17 cellular contexts compared by ENCODE assay signal in the genomic region with DNA sequence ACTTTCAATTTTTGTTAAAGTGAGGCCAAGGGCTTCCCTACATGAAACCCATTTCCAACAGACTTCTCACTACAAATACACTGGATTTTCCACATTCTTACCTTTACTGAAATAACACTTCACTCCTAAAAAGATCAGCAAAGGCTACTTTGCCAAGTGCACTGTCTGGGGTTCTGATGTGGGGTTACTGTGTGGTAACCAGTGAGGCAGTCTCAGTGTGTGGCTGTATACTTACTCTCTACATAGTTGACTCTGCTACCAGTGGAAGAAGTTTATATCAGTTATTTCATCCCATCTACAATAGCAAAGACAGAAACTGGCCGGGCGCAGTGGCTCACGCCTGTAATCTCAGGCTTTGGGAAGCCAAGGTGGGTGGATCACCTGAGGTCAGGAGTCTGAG. TPM values are rescaled to one million over a fixed set of nuclear protein-coding genes. Genes with fewer than 3 reads are reported as not detected.
DNase-seq lines count a peak whose midpoint lies in the region; ATAC-seq and TF ChIP-seq lines count a peak whose summit lies in the region.
"Had no signal": no experiment of that assay in that cellular context is flagged by ENCODE, and none has a peak within 500 bp of the region (broad histone marks: within the 10 kb centered on the region; RNA-seq: fewer than 3 reads in every experiment).

No MANE protein-coding gene starts in this region.

- H3K4me3 ChIP-seq in BLaER1, result no peak overlapping the region
- H3K4me3 ChIP-seq in HAP-1, result peak overlapping the region; percentile 2; the same call in 1 of the 2 replicates
- no peak overlapping the region for H3K4me3 ChIP-seq in hepatocyte
- H3K4me3 ChIP-seq in suprapubic skin, result no peak overlapping the region
- H3K4me3 ChIP-seq in gastrocnemius medialis, result no peak overlapping the region
- H3K4me3 ChIP-seq: prostate gland had no signal

- intact Hi-C loops in natural killer cell (cut with micrococcal nuclease), result no loop called here
- intact Hi-C loops in gastrocnemius medialis (cut with DNase I; ENCODE audit: low total_unique reads), result loop anchor here (10.0 kb wide), 1 partner anchor 218 kb away; the partner anchor contains the start of gene DUSP7

- H3K4me2 ChIP-seq in BLaER1 (0 out of 2 replicates have a peak overlapping the region, but pooled peaks have one; percentile 4), hepatocyte (no peak overlapping the region)

- no peak for TF ChIP-seq POLR2A in suprapubic skin (IDR thresholded peaks at IDR 0.05)
- no peak for TF ChIP-seq POLR2A in gastrocnemius medialis (IDR thresholded peaks at IDR 0.05)

- H3K4me1 ChIP-seq in BLaER1, result peaks cover 53% of the 10 kb centered on the region
- H3K4me1 ChIP-seq in HAP-1, result peaks cover 23% of the 10 kb centered on the region
- peaks cover 31% of the 10 kb centered on the region for H3K4me1 ChIP-seq in hepatocyte (ENCODE audit: insufficient read depth)
- peaks cover 87% of the 10 kb centered on the region for H3K4me1 ChIP-seq in suprapubic skin
- peaks cover 68 to 76% of the 10 kb centered on the region in 2 donors for H3K4me1 ChIP-seq in gastrocnemius medialis
- H3K4me1 ChIP-seq: BE2C had no signal

- TF ChIP-seq CTCF in natural killer cell (IDR thresholded peaks at IDR 0.05) (no peak), hepatocyte (IDR thresholded peaks at IDR 0.05; ENCODE audit: poor library complexity) (no peak), suprapubic skin (IDR thresholded peaks at IDR 0.05) (no peak), gastrocnemius medialis (IDR thresholded peaks at IDR 0.05 in 4 of 5, conservative IDR thresholded peaks at IDR 0.05 in 1 of 5) (no peak)

- H3K27ac Mint-ChIP-seq in activated naive CD4-positive, alpha-beta T cell treated with anti-CD3 and anti-CD28 coated beads, Interleukin-2, amount 50 U/mL, for 72 hours, result peak overlapping the region; percentile 89 to 99
- H3K27ac Mint-ChIP-seq in natural killer cell, result peak overlapping the region; percentile 88 to 90

- H3K9me3 ChIP-seq in BLaER1 (no peaks in the 10 kb centered on the region), HAP-1 (no peaks in the 10 kb centered on the region), hepatocyte (ENCODE audit: low read depth) (no peaks in the 10 kb centered on the region), suprapubic skin (no peaks in the 10 kb centered on the region), gastrocnemius medialis (no peaks in the 10 kb centered on the region)
- H3K9me3 ChIP-seq: BE2C, prostate gland had no signal

- H3K79me2 ChIP-seq in hepatocyte, result peaks cover 100% of the 10 kb centered on the region

- H3K9me2 ChIP-seq in hepatocyte (replicated peaks; ENCODE audit: insufficient read depth), result no peaks in the 10 kb centered on the region

- H3K4me1 Mint-ChIP-seq in natural killer cell, result peaks cover 79% of the 10 kb centered on the region in 2 donors

- no peak for TF ChIP-seq EP300 in suprapubic skin (IDR thresholded peaks at IDR 0.05)

- 93% methylated on average over 3 of the region's 3 CpGs for WGBS in hepatocyte (ENCODE audit: low lambda C conversion rate, missing lambda C conversion rate)
- 93% methylated on average over 3 of the region's 3 CpGs for WGBS in suprapubic skin

- H4K20me1 ChIP-seq in BLaER1 (peaks cover 100% of the 10 kb centered on the region), hepatocyte (ENCODE audit: insufficient read depth, poor library complexity, severe bottlenecking) (peaks cover 100% of the 10 kb centered on the region)

- H3K27ac ChIP-seq in BLaER1 (no peak overlapping the region), hepatocyte (no peak overlapping the region), suprapubic skin (no peak overlapping the region), gastrocnemius medialis (peak overlapping the region in 2 of 4 donors; percentile 8 to 15)
- H3K27ac ChIP-seq: brain microvascular endothelial cell, foreskin keratinocyte, prostate gland had no signal

- H3K9ac ChIP-seq in BLaER1, result no peak overlapping the region

- H3K36me3 ChIP-seq in BLaER1 (peaks cover 84% of the 10 kb centered on the region), HAP-1 (replicated peaks) (peaks cover 83% of the 10 kb centered on the region), hepatocyte (replicated peaks; ENCODE audit: insufficient read depth, low read depth) (no peaks in the 10 kb centered on the region), suprapubic skin (peaks cover 15% of the 10 kb centered on the region), gastrocnemius medialis (peaks cover 0 to 24% of the 10 kb centered on the region in 2 donors)
- H3K36me3 ChIP-seq: prostate gland had no signal

- H3K9me3 Mint-ChIP-seq in activated naive CD4-positive, alpha-beta T cell treated with anti-CD3 and anti-CD28 coated beads, Interleukin-2, amount 50 U/mL, for 72 hours, result no peaks in the 10 kb centered on the region
- no peaks in the 10 kb centered on the region for H3K9me3 Mint-ChIP-seq in natural killer cell

- ATAC-seq in activated naive CD4-positive, alpha-beta T cell treated with anti-CD3 and anti-CD28 coated beads, Interleukin-2, amount 50 U/mL, for 72 hours, result peak in 1 of 2 donors; percentile 39
- no peak for ATAC-seq in natural killer cell
- ATAC-seq in GM21360 (IDR thresholded peaks at IDR 0.05; ENCODE audit: unreplicated experiment), result no peak
- no peak for ATAC-seq in gastrocnemius medialis
- ATAC-seq: foreskin keratinocyte had no signal

- DNase-seq in HAP-1 (ENCODE audit: low spot score in 2 of 2), result no peak
- DNase-seq in activated naive CD4-positive, alpha-beta T cell treated with anti-CD3 and anti-CD28 coated beads, Interleukin-2, amount 50 U/mL, for 72 hours (ENCODE audit: low spot score in 2 of 2), result no peak
- peak; percentile 13 for DNase-seq in natural killer cell
- no peak for DNase-seq in hepatocyte (ENCODE audit: low spot score)
- DNase-seq in suprapubic skin (ENCODE audit: low spot score in 2 of 2), result no peak
- no peak for DNase-seq in gastrocnemius medialis
- DNase-seq: BE2C; brain microvascular endothelial cell; effector CD4-positive, alpha-beta T cell; foreskin keratinocyte; KG1; NCI-H187; RPMI8226; T1000 had no signal

- in situ Hi-C loops in HAP-1 (cut with MboI; ENCODE audit: low sequenced_read_pairs) (loop anchor here (25.0 kb wide), 1 partner anchor 414 kb away; the partner anchor contains the start of genes GNL3 and PBRM1), gastrocnemius medialis (cut with MboI; ENCODE audit: low sequenced_read_pairs in 4 of 4) (no loop called here)

- H3K27me3 Mint-ChIP-seq in natural killer cell (ENCODE audit: low read depth in 2 of 2), result peaks cover 0 to 3% of the 10 kb centered on the region in 2 donors

- H3K27me3 ChIP-seq in BLaER1, result no peaks in the 10 kb centered on the region
- H3K27me3 ChIP-seq in HAP-1 (ENCODE audit: low read depth), result no peaks in the 10 kb centered on the region
- no peaks in the 10 kb centered on the region for H3K27me3 ChIP-seq in hepatocyte
- H3K27me3 ChIP-seq in suprapubic skin, result no peaks in the 10 kb centered on the region
- no peaks in the 10 kb centered on the region for H3K27me3 ChIP-seq in gastrocnemius medialis
- H3K27me3 ChIP-seq: BE2C, brain microvascular endothelial cell, foreskin keratinocyte had no signal

- peak overlapping the region; percentile 57 for H3K4me3 Mint-ChIP-seq in natural killer cell

- H2AFZ ChIP-seq in hepatocyte, result no peak overlapping the region

- H3K36me3 Mint-ChIP-seq in activated naive CD4-positive, alpha-beta T cell treated with anti-CD3 and anti-CD28 coated beads, Interleukin-2, amount 50 U/mL, for 72 hours, result peaks cover 52 to 85% of the 10 kb centered on the region in 2 donors
- peaks cover 7% of the 10 kb centered on the region for H3K36me3 Mint-ChIP-seq in natural killer cell

RNA-seq across cellular contexts. Expression of gene WDR82, which starts 5.6 kb away (rescaled TPM):
- 100 to 1,000 TPM in 1 of 2 donors, 10 to 100 TPM in 1; 96.6 to 129 TPM for total RNA-seq in activated naive CD4-positive, alpha-beta T cell treated with anti-CD3 and anti-CD28 coated beads, Interleukin-2, amount 50 U/mL, for 72 hours
- 100 to 1,000 TPM; 108 to 131 (median 109) TPM for total RNA-seq in natural killer cell
- total RNA-seq in hepatocyte, result 50.9 and 52.1 TPM in 2 replicates
- polyA plus RNA-seq in hepatocyte, result 20.2 and 24.8 TPM in 2 replicates
- 10 to 100 TPM; 46.7 to 57.6 (median 52.5) TPM for total RNA-seq in suprapubic skin
- 10 to 100 TPM; 54.1 to 64.9 (median 59.3) TPM for total RNA-seq in gastrocnemius medialis

RNA-seq across cellular contexts. Expression of gene GLYCTK, which starts 14.8 kb away (rescaled TPM):
- 10 to 100 TPM; 20.4 to 24.1 TPM for total RNA-seq in activated naive CD4-positive, alpha-beta T cell treated with anti-CD3 and anti-CD28 coated beads, Interleukin-2, amount 50 U/mL, for 72 hours
- total RNA-seq in natural killer cell (10 to 100 TPM; 43.3 to 60.8 (median 45.2) TPM), hepatocyte (112 and 116 TPM in 2 replicates), suprapubic skin (10 to 100 TPM in 1 of 4 donors, 1 to 10 TPM in 3; 2.6 to 11.9 (median 6.4) TPM), gastrocnemius medialis (10 to 100 TPM in 1 of 4 donors, 1 to 10 TPM in 3; 5.1 to 11.2 (median 7.7) TPM)
- 95.5 and 110 TPM in 2 replicates for polyA plus RNA-seq in hepatocyte

RNA-seq across cellular contexts. Expression of gene PPM1M, which starts 27.3 kb away (rescaled TPM):
- 10 to 100 TPM; 52.3 to 74.1 TPM for total RNA-seq in activated naive CD4-positive, alpha-beta T cell treated with anti-CD3 and anti-CD28 coated beads, Interleukin-2, amount 50 U/mL, for 72 hours
- total RNA-seq in natural killer cell, result 10 to 100 TPM; 66.0 to 83.7 (median 77.8) TPM
- total RNA-seq in hepatocyte, result 6.2 and 8.0 TPM in 2 replicates
- 8.4 and 10.7 TPM in 2 replicates for polyA plus RNA-seq in hepatocyte
- total RNA-seq in suprapubic skin, result 10 to 100 TPM in 3 of 4 donors, 1 to 10 TPM in 1; 10.0 to 17.5 (median 11.3) TPM
- total RNA-seq in gastrocnemius medialis, result 1 to 10 TPM in 3 of 4 donors, under 1 TPM in 1; 0.97 to 5.2 (median 3.5) TPM

RNA-seq across cellular contexts. Expression of gene TWF2, which starts 33.9 kb away (rescaled TPM):
- total RNA-seq in activated naive CD4-positive, alpha-beta T cell treated with anti-CD3 and anti-CD28 coated beads, Interleukin-2, amount 50 U/mL, for 72 hours, result 100 to 1,000 TPM in 1 of 2 donors, 10 to 100 TPM in 1; 75.8 to 139 TPM
- total RNA-seq in natural killer cell (10 to 100 TPM; 49.2 to 76.6 (median 52.0) TPM), hepatocyte (52.5 and 59.1 TPM in 2 replicates), suprapubic skin (10 to 100 TPM; 33.2 to 46.2 (median 42.6) TPM), gastrocnemius medialis (100 to 1,000 TPM in 3 of 4 donors, 10 to 100 TPM in 1; 99.2 to 222 (median 168) TPM)
- 45.7 and 47.4 TPM in 2 replicates for polyA plus RNA-seq in hepatocyte

RNA-seq across cellular contexts. Expression of gene DNAH1, which starts 43.3 kb away (rescaled TPM):
- total RNA-seq in activated naive CD4-positive, alpha-beta T cell treated with anti-CD3 and anti-CD28 coated beads, Interleukin-2, amount 50 U/mL, for 72 hours, result 10 to 100 TPM; 17.5 to 19.8 TPM
- total RNA-seq in natural killer cell, result 10 to 100 TPM; 72.3 to 81.7 (median 74.2) TPM
- 2.5 and 4.0 TPM in 2 replicates for total RNA-seq in hepatocyte
- polyA plus RNA-seq in hepatocyte, result 2.7 and 4.2 TPM in 2 replicates
- total RNA-seq in suprapubic skin, result 10 to 100 TPM in 1 of 4 donors, 1 to 10 TPM in 3; 3.4 to 10.1 (median 7.7) TPM
- total RNA-seq in gastrocnemius medialis, result 1 to 10 TPM; 1.4 to 6.8 (median 2.0) TPM
